18 cellular contexts compared by ENCODE assay signal in genomic region chr21:42366292-42367010, GRCh38. TPM values are rescaled to one million over a fixed set of nuclear protein-coding genes. Genes with fewer than 3 reads are reported as not detected.
DNase-seq lines count a peak whose midpoint lies in the region; ATAC-seq and TF ChIP-seq lines count a peak whose summit lies in the region.
"Had no signal": no experiment of that assay in that cellular context is flagged by ENCODE, and none has a peak within 500 bp of the region (broad histone marks: within the 10 kb centered on the region; RNA-seq: fewer than 3 reads in every experiment).

Gene TFF1, minus strand, starts transcription at chr21:42366535. Its CDS starts 40 bp downstream, at chr21:42366495.

- no peak within 1 kb of the TSS for H2BK5ac ChIP-seq in neuronal stem cell (ENCODE audit: low read length)

- TF ChIP-seq CTCF in brain microvascular endothelial cell (IDR thresholded peaks at IDR 0.05; ENCODE audit: low read depth, low read length, missing control alignments) = no peak

- H4K91ac ChIP-seq in neuronal stem cell (ENCODE audit: low read depth, low read length, poor library complexity) = no peak within 1 kb of the TSS

- H3K4me2 ChIP-seq in neuronal stem cell (ENCODE audit: insufficient read depth, low read length, poor library complexity, severe bottlenecking) = no peak within 1 kb of the TSS

- no peak within 1 kb of the TSS for H3K14ac ChIP-seq in neuronal stem cell (ENCODE audit: low read length)

- peaks cover 0 to 2% of the 10 kb centered on the region in 2 donors for H3K4me1 ChIP-seq in neuronal stem cell (ENCODE audit: control insufficient read depth in 2 of 2, insufficient read depth in 1 of 2, low read depth in 1 of 2, low read length in 2 of 2)
- H3K4me1 ChIP-seq: BE2C, heart left ventricle, tibial artery had no signal

- in situ Hi-C loops in Caki2 (cut with HindIII; ENCODE audit: low pct_unique_long_range_greater_than_20kb, low sequenced_read_pairs) (no loop called here), brain microvascular endothelial cell (cut with HindIII; ENCODE audit: low pct_ligation_motif_present, low sequenced_read_pairs) (no loop called here)

- peak within 1 kb of the TSS; percentile 61 for H3K18ac ChIP-seq in neuronal stem cell (ENCODE audit: low read length)

- no peak within 1 kb of the TSS for H2AFZ ChIP-seq in neuronal stem cell (ENCODE audit: low read length)

- no peaks in the 10 kb centered on the region for H3K9me3 ChIP-seq in neuronal stem cell (replicated peaks in 1 of 2; ENCODE audit: control insufficient read depth in 2 of 2, insufficient read depth in 1 of 2, low read depth in 1 of 2, low read length in 2 of 2)
- H3K9me3 ChIP-seq: BE2C, heart left ventricle, tibial artery had no signal

- ATAC-seq in SK-N-SH treated with all-trans-retinoic acid at 6 μM for 48 hours (no peak), GM19397 (IDR thresholded peaks at IDR 0.05; ENCODE audit: unreplicated experiment) (no peak)

- H3K79me1 ChIP-seq in neuronal stem cell (ENCODE audit: low read depth, low read length) = no peaks in the 10 kb centered on the region

- H3K27ac ChIP-seq in brain microvascular endothelial cell (no peak within 1 kb of the TSS), neuronal stem cell (replicated peaks; ENCODE audit: low read length) (no peak within 1 kb of the TSS)
- H3K27ac ChIP-seq: cardiac muscle cell, heart left ventricle, SK-N-MC, tibial artery had no signal

- DNase-seq in Caki2 (ENCODE audit: low read depth) (peak; percentile 62), LoVo (ENCODE audit: low spot score) (peak; percentile 43), brain microvascular endothelial cell (peak; percentile 32), neuronal stem cell (ENCODE audit: low spot score) (no peak), NCI-H510A treated with DMSO at 0.1 percent for 48 hours (lab: John Stamatoyannopoulos, UW) (no peak), DMS79 (lab: John Stamatoyannopoulos, UW) (no peak)
- DNase-seq: BE2C, heart left ventricle, KG1, NCI-H82, tibial artery had no signal

- no peak within 1 kb of the TSS for H3K4me3 ChIP-seq in brain microvascular endothelial cell (ENCODE audit: low read depth, low read length)
- H3K4me3 ChIP-seq in neuronal stem cell (ENCODE audit: low read length in 2 of 2) = no peak within 1 kb of the TSS
- H3K4me3 ChIP-seq: cardiac muscle cell, heart left ventricle, SK-N-MC, tibial artery had no signal

- H2BK120ac ChIP-seq in neuronal stem cell (ENCODE audit: low read depth, low read length) = peak within 1 kb of the TSS; percentile 28

- WGBS in neuronal stem cell (ENCODE audit: extremely low coverage in 2 of 2, insufficient read length in 2 of 2, insufficient replicate concordance in 1 of 2), 2 donors = no CpG with 5 or more reads among the region's 19 CpGs

- peak within 1 kb of the TSS; percentile 8 for H3K23ac ChIP-seq in neuronal stem cell (ENCODE audit: low read depth, low read length, poor library complexity)

- no peaks in the 10 kb centered on the region for H3K36me3 ChIP-seq in brain microvascular endothelial cell (replicated peaks)
- H3K36me3 ChIP-seq in neuronal stem cell (replicated peaks in 1 of 2; ENCODE audit: control insufficient read depth in 2 of 2, insufficient read depth in 2 of 2, low read length in 2 of 2) = no peaks in the 10 kb centered on the region
- H3K36me3 ChIP-seq: BE2C, cardiac muscle cell, heart left ventricle, tibial artery had no signal

- H2BK12ac ChIP-seq in neuronal stem cell (ENCODE audit: low read length) = no peak within 1 kb of the TSS

- H2AK5ac ChIP-seq in neuronal stem cell (ENCODE audit: low read depth, low read length) = peak within 1 kb of the TSS; percentile 95

- H3K27me3 ChIP-seq in brain microvascular endothelial cell (replicated peaks) (no peaks in the 10 kb centered on the region), neuronal stem cell (ENCODE audit: control insufficient read depth in 3 of 3, insufficient read depth in 3 of 3, low read depth in 1 of 3, low read length in 3 of 3) (no peaks in the 10 kb centered on the region)
- H3K27me3 ChIP-seq: cardiac muscle cell had no signal

- no peak within 1 kb of the TSS for H3K4ac ChIP-seq in neuronal stem cell (ENCODE audit: low read length)

- no peak within 1 kb of the TSS for H4K8ac ChIP-seq in neuronal stem cell (ENCODE audit: low read depth, low read length)

- H2BK15ac ChIP-seq in neuronal stem cell (ENCODE audit: low read length) = no peak within 1 kb of the TSS

- H3K9ac ChIP-seq in neuronal stem cell (ENCODE audit: low read depth, low read length, poor library complexity) = no peak within 1 kb of the TSS

TF ChIP-seq in SK-N-SH treated with all-trans-retinoic acid at 6 μM for 48 hours, 23 proteins besides CTCF, POLR2A, EP300 and RAD21:
- TF ChIP-seq ZFP30 (CRISPR knock-in tag; IDR thresholded peaks at IDR 0.05) = no peak
- TF ChIP-seq TCF4 (CRISPR knock-in tag; IDR thresholded peaks at IDR 0.05; ENCODE audit: borderline replicate concordance) = no peak
- no peak for TF ChIP-seq SNAI2 (CRISPR knock-in tag; IDR thresholded peaks at IDR 0.05)
- no peak for TF ChIP-seq RARB (CRISPR knock-in tag; IDR thresholded peaks at IDR 0.05)
- TF ChIP-seq ISL1 (CRISPR knock-in tag; IDR thresholded peaks at IDR 0.05) = no peak
- no peak for TF ChIP-seq CSRNP3 (CRISPR knock-in tag; IDR thresholded peaks at IDR 0.05)
- TF ChIP-seq, protein P1, sequence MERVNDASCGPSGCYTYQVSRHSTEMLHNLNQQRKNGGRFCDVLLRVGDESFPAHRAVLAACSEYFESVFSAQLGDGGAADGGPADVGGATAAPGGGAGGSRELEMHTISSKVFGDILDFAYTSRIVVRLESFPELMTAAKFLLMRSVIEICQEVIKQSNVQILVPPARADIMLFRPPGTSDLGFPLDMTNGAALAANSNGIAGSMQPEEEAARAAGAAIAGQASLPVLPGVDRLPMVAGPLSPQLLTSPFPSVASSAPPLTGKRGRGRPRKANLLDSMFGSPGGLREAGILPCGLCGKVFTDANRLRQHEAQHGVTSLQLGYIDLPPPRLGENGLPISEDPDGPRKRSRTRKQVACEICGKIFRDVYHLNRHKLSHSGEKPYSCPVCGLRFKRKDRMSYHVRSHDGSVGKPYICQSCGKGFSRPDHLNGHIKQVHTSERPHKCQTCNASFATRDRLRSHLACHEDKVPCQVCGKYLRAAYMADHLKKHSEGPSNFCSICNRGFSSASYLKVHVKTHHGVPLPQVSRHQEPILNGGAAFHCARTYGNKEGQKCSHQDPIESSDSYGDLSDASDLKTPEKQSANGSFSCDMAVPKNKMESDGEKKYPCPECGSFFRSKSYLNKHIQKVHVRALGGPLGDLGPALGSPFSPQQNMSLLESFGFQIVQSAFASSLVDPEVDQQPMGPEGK (CRISPR knock-in tag; IDR thresholded peaks at IDR 0.05; ENCODE audit: borderline replicate concordance) = no peak

RNA-seq across cellular contexts. Expression of gene TFF1, which starts in this region (rescaled TPM):
- not detected in 2 replicates for total RNA-seq in Caki2 (2014; rRNA removed; shearing (Covaris generic); ENCODE audit: low replicate concordance)
- polyA plus RNA-seq in neuronal stem cell (2013, experiment 1 of 2) = not detected
- not detected for polyA plus RNA-seq in neuronal stem cell (2013, experiment 2 of 2)
- total RNA-seq: cardiac muscle cell, epithelial cell of proximal tubule, heart left ventricle, kidney epithelial cell, pulmonary artery endothelial cell had no signal
- polyA plus RNA-seq: cardiac muscle cell, heart left ventricle had no signal

Comparison
In these comparisons a context has a peak if more than half of its experiments do, and no peak if none do; other contexts are left out.
1. Peak in DNase-seq in Caki2; RNA of the gene not detected or under 1 TPM.
2. DNase-seq: peak in LoVo (single experiment) and brain microvascular endothelial cell (single experiment); none in neuronal stem cell (single experiment), NCI-H510A treated with DMSO at 0.1 percent for 48 hours (single experiment) and DMS79 (single experiment).